Comparison of ENCODE assay signal across 12 cellular contexts in the genomic region with DNA sequence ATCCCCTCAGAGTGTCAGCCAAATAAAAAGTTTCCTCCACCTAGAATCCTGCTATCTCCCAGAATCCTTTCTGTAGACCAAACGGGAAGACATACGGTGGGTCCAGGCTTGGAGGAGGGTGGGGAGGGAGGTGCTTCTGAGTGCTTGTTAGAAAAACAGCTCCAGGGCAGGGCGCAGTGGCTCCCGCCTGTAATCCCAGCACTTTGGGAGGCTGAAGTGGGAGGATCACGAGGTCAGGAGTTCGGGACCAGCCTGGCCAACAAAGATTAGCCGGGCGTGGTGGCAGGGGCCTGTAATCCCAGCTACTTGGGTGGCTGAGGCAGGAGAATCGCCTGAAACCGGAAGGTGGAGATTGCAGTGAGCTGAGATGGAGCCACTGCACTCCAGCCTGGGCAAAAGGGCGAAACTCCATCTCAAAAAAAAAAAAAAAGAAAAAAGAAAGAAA. TPM values are rescaled to one million over a fixed set of nuclear protein-coding genes. Genes with fewer than 3 reads are reported as not detected.
DNase-seq lines count a peak whose midpoint lies in the region; TF ChIP-seq lines count a peak whose summit lies in the region.
"Not testable (repeated sequence)": the region's sequence is repeated elsewhere in the genome, so short reads cannot be mapped to it uniquely, and the experiment has no call there.
"Had no signal": no experiment of that assay in that cellular context is flagged by ENCODE, and none has a peak within 500 bp of the region (broad histone marks: within the 10 kb centered on the region; RNA-seq: fewer than 3 reads in every experiment).

No MANE protein-coding gene starts in this region.

- not testable (repeated sequence) for TF ChIP-seq CTCF in endothelial cell (IDR thresholded peaks at IDR 0.05; ENCODE audit: unreplicated experiment); progenitor cell of endocrine pancreas (IDR thresholded peaks at IDR 0.05; ENCODE audit: unreplicated experiment); type B pancreatic cell (conservative IDR thresholded peaks at IDR 0.05)

- peaks cover 10 to 19% of the 10 kb centered on the region in 2 donors for H3K4me1 ChIP-seq in mucosa of rectum (ENCODE audit: control insufficient read depth in 2 of 2, insufficient read depth in 2 of 2, low read length in 2 of 2)

- H3K36me3 ChIP-seq in mucosa of rectum (ENCODE audit: control insufficient read depth in 2 of 2, insufficient read depth in 2 of 2, low read length in 2 of 2): not testable (repeated sequence)

- not testable (repeated sequence) for H3K36me3 Mint-ChIP-seq in activated naive CD8-positive, alpha-beta T cell; progenitor cell of endocrine pancreas (ENCODE audit: insufficient read depth); type B pancreatic cell
- H3K36me3 Mint-ChIP-seq in endothelial cell (ENCODE audit: low read depth, unreplicated experiment): peaks cover 17% of the 10 kb centered on the region

- not testable (repeated sequence) for H3K27ac ChIP-seq in mucosa of rectum (ENCODE audit: low read depth in 2 of 2, low read length in 2 of 2)

- peaks cover 27% of the 10 kb centered on the region for H3K27me3 Mint-ChIP-seq in activated naive CD8-positive, alpha-beta T cell
- H3K27me3 Mint-ChIP-seq in endothelial cell (ENCODE audit: unreplicated experiment): peaks cover 12% of the 10 kb centered on the region
- peaks cover 12% of the 10 kb centered on the region for H3K27me3 Mint-ChIP-seq in progenitor cell of endocrine pancreas
- peaks cover 12% of the 10 kb centered on the region for H3K27me3 Mint-ChIP-seq in type B pancreatic cell

- H3K4me1 Mint-ChIP-seq in activated naive CD8-positive, alpha-beta T cell (ENCODE audit: low read depth); progenitor cell of endocrine pancreas (ENCODE audit: low read depth); type B pancreatic cell (ENCODE audit: unreplicated experiment): not testable (repeated sequence)
- H3K4me1 Mint-ChIP-seq in endothelial cell (ENCODE audit: unreplicated experiment): peaks cover 20% of the 10 kb centered on the region

- H3K27ac Mint-ChIP-seq in activated naive CD8-positive, alpha-beta T cell; endothelial cell (ENCODE audit: unreplicated experiment); progenitor cell of endocrine pancreas; type B pancreatic cell: not testable (repeated sequence)

- peak overlapping the region; percentile 82 for H3K4me3 Mint-ChIP-seq in activated naive CD8-positive, alpha-beta T cell
- H3K4me3 Mint-ChIP-seq in endothelial cell (ENCODE audit: unreplicated experiment): peak overlapping the region; percentile 88
- H3K4me3 Mint-ChIP-seq in progenitor cell of endocrine pancreas (ENCODE audit: low read depth): peak overlapping the region; percentile 76
- H3K4me3 Mint-ChIP-seq in type B pancreatic cell: peak overlapping the region; percentile 94

- not testable (repeated sequence) for H3K9me3 Mint-ChIP-seq in activated naive CD8-positive, alpha-beta T cell (ENCODE audit: low read depth); endothelial cell (ENCODE audit: unreplicated experiment); progenitor cell of endocrine pancreas (ENCODE audit: low read depth); type B pancreatic cell

- DNase-seq in EH (ENCODE audit: low read depth): peak; percentile 10
- peak; percentile 45 for DNase-seq in NCI-H82 (lab: John Stamatoyannopoulos, UW)
- DNase-seq in endothelial cell (ENCODE audit: low spot score); progenitor cell of endocrine pancreas (ENCODE audit: low spot score, unreplicated experiment); type B pancreatic cell (ENCODE audit: extremely low spot score, unreplicated experiment): not testable (repeated sequence)

- H3K4me3 ChIP-seq in iPS-11a (ENCODE audit: low read depth, low read length): peak overlapping the region; percentile 60
- H3K4me3 ChIP-seq in mucosa of rectum (ENCODE audit: low read length in 2 of 2): peak overlapping the region; percentile 44 to 67

- H3K27me3 ChIP-seq in mucosa of rectum (ENCODE audit: control insufficient read depth in 2 of 2, insufficient read depth in 2 of 2, low read length in 2 of 2): not testable (repeated sequence)

- not testable (repeated sequence) for H3K9ac ChIP-seq in mucosa of rectum (ENCODE audit: low read depth in 1 of 2, low read length in 2 of 2)

- not testable (repeated sequence) for H3K9me3 ChIP-seq in mucosa of rectum (ENCODE audit: control insufficient read depth in 2 of 2, low read length in 2 of 2)

RNA-seq across cellular contexts. Expression of gene ART5, which starts 1.3 kb away (rescaled TPM):
- total RNA-seq in endothelial cell (ENCODE audit: unreplicated experiment) (9.7 TPM), progenitor cell of endocrine pancreas (1.8 and 3.8 TPM in 2 replicates), type B pancreatic cell (ENCODE audit: low replicate concordance) (1.0 and 3.8 TPM in 2 replicates)
- total RNA-seq: dermis blood vessel endothelial cell, renal cortical epithelial cell had no signal

RNA-seq across cellular contexts. Expression of gene ART1, which starts 1.8 kb away (rescaled TPM):
- not detected for total RNA-seq in endothelial cell (ENCODE audit: unreplicated experiment)
- not detected in 2 replicates for total RNA-seq in progenitor cell of endocrine pancreas
- total RNA-seq in type B pancreatic cell (ENCODE audit: low replicate concordance): not detected in 2 replicates
- total RNA-seq: dermis blood vessel endothelial cell, G401, left cardiac atrium, renal cortical epithelial cell had no signal

RNA-seq across cellular contexts. Expression of gene CHRNA10, which starts 28.1 kb away (rescaled TPM):
- 0.72 TPM for total RNA-seq in endothelial cell (ENCODE audit: unreplicated experiment)
- total RNA-seq in progenitor cell of endocrine pancreas: 2.8 and 3.3 TPM in 2 replicates
- total RNA-seq in type B pancreatic cell (ENCODE audit: low replicate concordance): 1.5 and 2.9 TPM in 2 replicates
